ENCODE assay signal across 13 cellular contexts in the genomic region with DNA sequence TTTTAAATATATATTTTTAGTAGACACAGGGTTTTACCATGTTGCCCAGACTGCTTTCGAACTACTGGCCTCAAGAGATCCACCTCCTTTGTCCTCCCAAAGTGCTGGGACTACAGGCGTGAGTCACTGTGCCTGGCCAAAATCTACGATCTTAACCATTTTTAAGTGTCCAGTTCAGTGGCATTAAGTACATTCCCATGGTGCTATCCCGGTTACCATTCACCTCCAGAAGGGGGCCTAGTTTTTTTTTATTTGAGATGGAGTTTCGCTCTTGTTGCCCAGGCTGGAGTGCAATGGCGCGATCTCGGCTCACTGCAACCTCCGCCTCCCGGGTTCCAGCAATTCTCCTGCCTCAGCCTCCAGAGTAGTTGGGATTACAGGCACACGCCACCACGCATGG. TPM values are rescaled to one million over a fixed set of nuclear protein-coding genes. Genes with fewer than 3 reads are reported as not detected.
"Had no signal": no experiment of that assay in that cellular context is flagged by ENCODE, and none has a peak within 500 bp of the region (broad histone marks: within the 10 kb centered on the region; RNA-seq: fewer than 3 reads in every experiment).

No MANE protein-coding gene starts in this region.

RNA-seq across cellular contexts. Expression of a gene that starts 7.2 kb away (rescaled TPM):
- total RNA-seq: activated CD4-positive, alpha-beta T cell treated with anti-CD3 and anti-CD28 coated beads, Interleukin-2, amount 10 ng/mL, durations not matched to agents 7 days and 5 days; activated CD8-positive, alpha-beta memory T cell treated with anti-CD3 and anti-CD28 coated beads, Interleukin-2, amount 10 ng/mL, durations not matched to agents 7 days and 5 days; activated CD8-positive, alpha-beta T cell treated with anti-CD3 and anti-CD28 coated beads for 36 hours; activated T-helper 1 cell treated with anti-CD3 and anti-CD28 coated beads, Interleukin-12 subunit alpha, Interleukin-12 subunit beta, Interleukin-2, Interleukin-4 antibody, amounts not matched to agents 30 ng/mL and 10 ng/mL and 1 ng/mL, durations not matched to agents 14 hours and 24 hours and 36 hours; dermis microvascular lymphatic vessel endothelial cell; endothelial cell of umbilical vein; esophagus muscularis mucosa; kidney; lower lobe of right lung; mucosa of descending colon; occipital lobe; sciatic nerve; urinary bladder had no signal

RNA-seq across cellular contexts. Expression of a gene that starts 26.7 kb away (rescaled TPM):
- total RNA-seq: activated CD4-positive, alpha-beta T cell treated with anti-CD3 and anti-CD28 coated beads, Interleukin-2, amount 10 ng/mL, durations not matched to agents 7 days and 5 days; activated CD8-positive, alpha-beta memory T cell treated with anti-CD3 and anti-CD28 coated beads, Interleukin-2, amount 10 ng/mL, durations not matched to agents 7 days and 5 days; activated CD8-positive, alpha-beta T cell treated with anti-CD3 and anti-CD28 coated beads for 36 hours had no signal
